1 cellular context compared by ENCODE assay signal in genomic region chr6:39137235-39137634, GRCh38.
TF ChIP-seq lines count a peak whose summit lies in the region.

No MANE protein-coding gene starts in this region.

TF ChIP-seq in HEK293T, 16 proteins besides CTCF, POLR2A, EP300 and RAD21 (continued from another document):
- TF ChIP-seq ZNF384 (IDR thresholded peaks at IDR 0.05) (no peak), HDGF (IDR thresholded peaks at IDR 0.05; ENCODE audit: borderline replicate concordance) (no peak), BHLHE40 (IDR thresholded peaks at IDR 0.05; ENCODE audit: borderline replicate concordance) (no peak), FOXA1 (IDR thresholded peaks at IDR 0.05) (no peak), TARDBP (IDR thresholded peaks at IDR 0.05) (no peak), NFRKB (IDR thresholded peaks at IDR 0.05) (no peak), FOXK2 (IDR thresholded peaks at IDR 0.05) (no peak)
